ENCODE assay signal across 12 cellular contexts in the genomic region with DNA sequence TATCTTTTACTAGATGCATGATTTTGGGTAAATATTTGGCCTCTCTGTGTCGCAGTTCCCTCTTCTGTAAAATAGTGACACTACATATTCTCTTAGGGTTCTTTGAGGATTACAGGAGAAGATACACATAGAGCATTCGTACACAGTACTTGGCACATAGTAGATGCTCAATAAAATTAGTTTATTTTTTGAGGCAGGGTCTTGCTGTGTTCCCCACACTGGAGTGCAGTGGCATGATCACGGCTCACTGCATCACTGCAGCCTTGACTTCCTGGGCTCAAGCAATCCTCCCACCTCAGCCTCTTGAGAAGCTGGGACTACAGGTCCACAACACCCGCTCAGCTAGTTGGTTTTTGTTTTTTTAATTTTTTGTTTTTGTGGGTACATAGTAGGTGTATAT. TPM values are rescaled to one million over a fixed set of nuclear protein-coding genes. Genes with fewer than 3 reads are reported as not detected.
A peak's percentile ranks its signal among the peaks of the same experiment; 100 is the strongest.
DNase-seq lines count a peak whose midpoint lies in the region.
"Had no signal": no experiment of that assay in that cellular context is flagged by ENCODE, and none has a peak within 500 bp of the region (broad histone marks: within the 10 kb centered on the region; RNA-seq: fewer than 3 reads in every experiment).

No MANE protein-coding gene starts in this region.

- H3K4me1 ChIP-seq in BLaER1 (peaks cover 33% of the 10 kb centered on the region), GM23248 (ENCODE audit: insufficient read depth) (peaks cover 28% of the 10 kb centered on the region), mesodermal cell (ENCODE audit: control insufficient read depth, insufficient read depth, low read length, poor library complexity, severe bottlenecking) (no peaks in the 10 kb centered on the region)
- H3K4me1 ChIP-seq: psoas muscle had no signal

- H3K27ac Mint-ChIP-seq in activated CD4-positive, alpha-beta memory T cell treated with anti-CD3 and anti-CD28 coated beads, Interleukin-2, amount 10 ng/mL, durations not matched to agents 7 days and 5 days: no peak overlapping the region

- peaks cover 12% of the 10 kb centered on the region; the same call in 1 of the 2 replicates for H3K79me2 ChIP-seq in GM23248 (ENCODE audit: insufficient read depth)

- peak overlapping the region; percentile 89 for H3K4me3 Mint-ChIP-seq in activated CD4-positive, alpha-beta memory T cell treated with anti-CD3 and anti-CD28 coated beads, Interleukin-2, amount 10 ng/mL, durations not matched to agents 7 days and 5 days

- POLR2A ChIA-PET in activated CD4-positive, alpha-beta memory T cell treated with anti-CD3 and anti-CD28 coated beads, Interleukin-2, amount 10 ng/mL, durations not matched to agents 7 days and 5 days (lab: Charles Lee): interaction anchor here (1.1 to 3.0 kb wide), 6 partner anchors 9 to 281 kb away, joined by 3 to 17 read pairs (median 4); a partner anchor contains a TSS

- H3K4me3 ChIP-seq in BLaER1 (0 out of 2 replicates have a peak overlapping the region, but pooled peaks have one; percentile 75), GM23248 (0 out of 2 replicates have a peak overlapping the region, but pooled peaks have one; percentile 67), mesodermal cell (ENCODE audit: extremely low read depth, insufficient read depth, low read length, poor library complexity, severe bottlenecking) (peak overlapping the region; percentile 52)

- H3K36me3 Mint-ChIP-seq in activated CD4-positive, alpha-beta memory T cell treated with anti-CD3 and anti-CD28 coated beads, Interleukin-2, amount 10 ng/mL, durations not matched to agents 7 days and 5 days (ENCODE audit: low read depth): peaks cover 14% of the 10 kb centered on the region

- no peaks in the 10 kb centered on the region for H3K27me3 ChIP-seq in BLaER1
- H3K27me3 ChIP-seq in GM23248 (replicated peaks; ENCODE audit: insufficient read depth): no peaks in the 10 kb centered on the region

- H3K9me3 Mint-ChIP-seq in activated CD4-positive, alpha-beta memory T cell treated with anti-CD3 and anti-CD28 coated beads, Interleukin-2, amount 10 ng/mL, durations not matched to agents 7 days and 5 days: no peaks in the 10 kb centered on the region

- H3K27me3 Mint-ChIP-seq in activated CD4-positive, alpha-beta memory T cell treated with anti-CD3 and anti-CD28 coated beads, Interleukin-2, amount 10 ng/mL, durations not matched to agents 7 days and 5 days: no peaks in the 10 kb centered on the region

- H3K27ac ChIP-seq in BLaER1 (no peak overlapping the region), GM23248 (0 out of 2 replicates have a peak overlapping the region, but pooled peaks have one; percentile 8), mesodermal cell (ENCODE audit: low read depth, low read length, severe bottlenecking) (no peak overlapping the region), caudate nucleus (ENCODE audit: low read depth, low read length) (no peak overlapping the region)
- H3K27ac ChIP-seq: epithelial cell of prostate, psoas muscle had no signal

- DNase-seq in GM23248: no peak
- no peak for DNase-seq in activated CD4-positive, alpha-beta memory T cell treated with anti-CD3 and anti-CD28 coated beads, Interleukin-2, amount 10 ng/mL, durations not matched to agents 7 days and 5 days
- DNase-seq in middle frontal gyrus (ENCODE audit: extremely low spot score, low spot score): no peak
- DNase-seq in caudate nucleus (lab: John Stamatoyannopoulos, UW): no peak
- no peak for DNase-seq in HCEC 1CT
- DNase-seq: mammary epithelial cell; NCI-H1694; psoas muscle; stimulated activated CD4-positive, alpha-beta T cell treated with anti-CD3 and anti-CD28 coated beads, Interleukin-4, amount 100 ng/mL, for 24 hours had no signal

- no peaks in the 10 kb centered on the region for H4K20me1 ChIP-seq in BLaER1
- H4K20me1 ChIP-seq in GM23248 (ENCODE audit: insufficient read depth): no peaks in the 10 kb centered on the region

- H3K9me3 ChIP-seq in BLaER1 (no peaks in the 10 kb centered on the region), GM23248 (ENCODE audit: low read depth) (no peaks in the 10 kb centered on the region), mesodermal cell (ENCODE audit: control insufficient read depth, low read length) (no peaks in the 10 kb centered on the region)
- H3K9me3 ChIP-seq: psoas muscle had no signal

- peaks cover 53% of the 10 kb centered on the region for H3F3A ChIP-seq in GM23248 (ENCODE audit: insufficient read depth)

- peaks cover 21% of the 10 kb centered on the region for H3K36me3 ChIP-seq in BLaER1
- H3K36me3 ChIP-seq in GM23248 (ENCODE audit: low read depth): no peaks in the 10 kb centered on the region
- H3K36me3 ChIP-seq in mesodermal cell (ENCODE audit: control insufficient read depth, insufficient read depth, low read length): peaks cover 16% of the 10 kb centered on the region

- H3K4me2 ChIP-seq in BLaER1: peak overlapping the region; percentile 72
- peak overlapping the region; percentile 32 for H3K4me2 ChIP-seq in GM23248 (ENCODE audit: unreplicated experiment)

- no peak overlapping the region for H2AFZ ChIP-seq in GM23248

- 94 to 96% methylated on average over 4 of the region's 4 CpGs for WGBS in GM23248 (ENCODE audit: low coverage in 1 of 2, low lambda C conversion rate in 2 of 2, missing lambda C conversion rate in 2 of 2), 2 experiments
- WGBS in mesodermal cell (ENCODE audit: insufficient coverage in 2 of 2), 2 experiments: 100% methylated on average over 1 of the region's 4 CpGs

- no peak overlapping the region for H3K9ac ChIP-seq in BLaER1
- H3K9ac ChIP-seq in GM23248: no peak overlapping the region

- peaks cover 32% of the 10 kb centered on the region for H3K4me1 Mint-ChIP-seq in activated CD4-positive, alpha-beta memory T cell treated with anti-CD3 and anti-CD28 coated beads, Interleukin-2, amount 10 ng/mL, durations not matched to agents 7 days and 5 days

- no peaks in the 10 kb centered on the region for H3K9me2 ChIP-seq in GM23248 (ENCODE audit: insufficient read depth)

- CTCF ChIA-PET in activated CD4-positive, alpha-beta memory T cell treated with anti-CD3 and anti-CD28 coated beads, Interleukin-2, amount 10 ng/mL, durations not matched to agents 7 days and 5 days (lab: Charles Lee): interaction anchor here (0.6 to 3.3 kb wide), 5 partner anchors 15 to 371 kb away, joined by 3 to 24 read pairs (median 8); a partner anchor contains a TSS

- in situ Hi-C loops in GM23248 (cut with MboI): loop anchor here (25.0 kb wide), 1 partner anchor 204 kb away; a partner anchor contains a TSS

RNA-seq across cellular contexts. Expression of a gene that starts 1.6 kb away (rescaled TPM):
- 2.9 and 3.0 TPM in 2 replicates for total RNA-seq in GM23248 (2014; rRNA removed; shearing (Covaris generic))
- 1.7 and 3.0 TPM in 2 replicates for polyA plus RNA-seq in GM23248 (2016; fragmentation: Nextera tagmentation; extraction: Ambion mirVana)
- 1 to 10 TPM; 7.9 to 8.5 TPM for total RNA-seq in activated CD4-positive, alpha-beta memory T cell treated with anti-CD3 and anti-CD28 coated beads, Interleukin-2, amount 10 ng/mL, durations not matched to agents 7 days and 5 days
- 9.5 TPM for polyA plus RNA-seq in mesodermal cell (2013, experiment 1 of 2)
- polyA plus RNA-seq in mesodermal cell (2013, experiment 2 of 2): 7.1 TPM

RNA-seq across cellular contexts. Expression of a gene that starts 47.9 kb away (rescaled TPM):
- 23.5 and 27.5 TPM in 2 replicates for total RNA-seq in GM23248 (2014; rRNA removed; shearing (Covaris generic))
- polyA plus RNA-seq in GM23248 (2016; fragmentation: Nextera tagmentation; extraction: Ambion mirVana): 30.1 and 31.8 TPM in 2 replicates
- total RNA-seq in activated CD4-positive, alpha-beta memory T cell treated with anti-CD3 and anti-CD28 coated beads, Interleukin-2, amount 10 ng/mL, durations not matched to agents 7 days and 5 days: 10 to 100 TPM; 56.4 to 57.6 TPM
- polyA plus RNA-seq in mesodermal cell (2013, experiment 1 of 2): 26.3 TPM
- 27.1 TPM for polyA plus RNA-seq in mesodermal cell (2013, experiment 2 of 2)

RNA-seq across cellular contexts. Expression of a gene that starts 58.6 kb away (rescaled TPM):
- total RNA-seq in GM23248 (2014; rRNA removed; shearing (Covaris generic)): 25.0 and 29.3 TPM in 2 replicates
- 37.7 and 38.9 TPM in 2 replicates for polyA plus RNA-seq in GM23248 (2016; fragmentation: Nextera tagmentation; extraction: Ambion mirVana)
- 10 to 100 TPM; 11.8 to 12.1 TPM for total RNA-seq in activated CD4-positive, alpha-beta memory T cell treated with anti-CD3 and anti-CD28 coated beads, Interleukin-2, amount 10 ng/mL, durations not matched to agents 7 days and 5 days
- 20.5 TPM for polyA plus RNA-seq in mesodermal cell (2013, experiment 1 of 2)
- polyA plus RNA-seq in mesodermal cell (2013, experiment 2 of 2): 18.5 TPM
